In genomic region chr5:87551807-87552377, GRCh38 we compare ENCODE assay signal across 21 cellular contexts.
A peak's percentile ranks its signal among the peaks of the same experiment; 100 is the strongest.
DNase-seq lines count a peak whose midpoint lies in the region; ATAC-seq, FAIRE-seq and TF ChIP-seq lines count a peak whose summit lies in the region.
"Had no signal": no experiment of that assay in that cellular context is flagged by ENCODE, and none has a peak within 500 bp of the region (broad histone marks: within the 10 kb centered on the region; RNA-seq: fewer than 3 reads in every experiment).

No MANE protein-coding gene starts in this region.

- intact Hi-C loops in pancreas (cut with DNase I): no loop called here
- intact Hi-C loops in upper lobe of right lung (cut with DNase I): no loop called here

- FAIRE-seq in pancreas (lab: Jason Lieb, UNC): peak; percentile 80
- FAIRE-seq: A204.1, D721Med, HepG2, HTR-8/SVneo had no signal

- ATAC-seq in pancreas: no peak
- no peak for ATAC-seq in upper lobe of right lung
- ATAC-seq: GM23338, HepG2 had no signal

- H3K9me3 ChIP-seq in pancreas (no peaks in the 10 kb centered on the region), upper lobe of right lung (no peaks in the 10 kb centered on the region)
- H3K9me3 ChIP-seq: BE2C had no signal

- 44% methylated on average over 2 of the region's 2 CpGs for WGBS in pancreas, 2 donors

- peak; percentile 25 for DNase-seq in M059J (ENCODE audit: low read depth)
- DNase-seq in pancreas: no peak
- no peak for DNase-seq in COLO829 (ENCODE audit: low spot score)
- DNase-seq in activated CD4-positive, alpha-beta T cell treated with anti-CD3 and anti-CD28 coated beads, Interleukin-2, amount 50 U/mL, for 48 hours: no peak
- no peak for DNase-seq in upper lobe of right lung
- DNase-seq: BE2C; CD4-positive, alpha-beta memory T cell; COR-L47; DMS153; DMS79 treated with DMSO at 0.1 percent for 48 hours; EL; GDM1; H7 had no signal

- no peaks in the 10 kb centered on the region for H3K4me1 ChIP-seq in pancreas
- H3K4me1 ChIP-seq in upper lobe of right lung: no peaks in the 10 kb centered on the region
- H3K4me1 ChIP-seq: BE2C had no signal

- no peaks in the 10 kb centered on the region for H3K27me3 ChIP-seq in pancreas
- H3K27me3 ChIP-seq in upper lobe of right lung: no peaks in the 10 kb centered on the region
- H3K27me3 ChIP-seq: BE2C had no signal

- H3K27ac ChIP-seq in 22Rv1 (peak overlapping the region; percentile 78), VCaP (peak overlapping the region; percentile 60), pancreas (no peak overlapping the region), upper lobe of right lung (no peak overlapping the region)
- H3K27ac ChIP-seq: C4-2B had no signal

- TF ChIP-seq CTCF in 22Rv1 (IDR thresholded peaks at IDR 0.05) (no peak), VCaP (conservative IDR thresholded peaks at IDR 0.05) (no peak), pancreas (IDR thresholded peaks at IDR 0.05) (no peak), upper lobe of right lung (IDR thresholded peaks at IDR 0.05) (no peak)

- no peak overlapping the region for H3K4me3 ChIP-seq in pancreas
- no peak overlapping the region for H3K4me3 ChIP-seq in upper lobe of right lung
- H3K4me3 ChIP-seq: GM23338 had no signal

- H3K36me3 ChIP-seq in pancreas (no peaks in the 10 kb centered on the region), upper lobe of right lung (no peaks in the 10 kb centered on the region)
- H3K36me3 ChIP-seq: BE2C had no signal

Comparison
In these comparisons a context has a peak if more than half of its experiments do, and no peak if none do; other contexts are left out.
1. H3K27ac ChIP-seq: peak in 22Rv1 (single experiment) and VCaP (single experiment); none in pancreas (0 of 4) and upper lobe of right lung (single experiment).